8 cellular contexts compared by ENCODE assay signal in genomic region chr12:2052861-2053674, GRCh38. TPM values are rescaled to one million over a fixed set of nuclear protein-coding genes. Genes with fewer than 3 reads are reported as not detected.
DNase-seq lines count a peak whose midpoint lies in the region; ATAC-seq, FAIRE-seq and TF ChIP-seq lines count a peak whose summit lies in the region.

CACNA1C (plus strand) TSS chr12:2052987; CDS start chr12:2053563, 576 bp downstream.

- TF ChIP-seq EP300 in SK-N-SH (IDR thresholded peaks at IDR 0.05; ENCODE audit: borderline replicate concordance in 1 of 2, low read depth in 1 of 2, low read length in 1 of 2), result no peak

- H3K9me3 ChIP-seq in SK-N-SH (no peaks in the 10 kb centered on the region), mammary epithelial cell (replicated peaks; ENCODE audit: insufficient read depth, low read length) (no peaks in the 10 kb centered on the region)

- peak; percentile 33 for FAIRE-seq in HTR-8/SVneo (lab: Jason Lieb, UNC)

- in situ Hi-C loops in mammary epithelial cell (cut with MboI; ENCODE audit: low sequenced_read_pairs in 2 of 2), result loop anchor here (10.0 kb wide), 2 partner anchors 332 to 532 kb away; no protein-coding TSS in a partner anchor

- H3K27ac ChIP-seq in SK-N-SH (ENCODE audit: low read depth in 2 of 2, low read length in 1 of 2), result peak within 1 kb of the TSS in 1 of 2 experiments; percentile 86; a peak in 3 of 4 replicates
- no peak within 1 kb of the TSS for H3K27ac ChIP-seq in mammary epithelial cell (ENCODE audit: insufficient read depth, low read depth, low read length)

- intact Hi-C loops in mammary epithelial cell (cut with micrococcal nuclease), result loop anchor here (10.0 kb wide), 1 partner anchor 332 kb away; no protein-coding TSS in a partner anchor

- no peak; the same call in 1 of the 2 replicates for TF ChIP-seq CTCF in SK-N-SH (IDR thresholded peaks at IDR 0.05)
- TF ChIP-seq CTCF in mammary epithelial cell (conservative IDR thresholded peaks at IDR 0.05 in 1 of 2, IDR thresholded peaks at IDR 0.05 in 1 of 2; ENCODE audit: extremely low read depth in 1 of 2, insufficient read depth in 1 of 2, low read depth in 1 of 2, low read length in 2 of 2), result no peak

- H3K4me3 ChIP-seq in SK-N-SH (ENCODE audit: low read depth in 2 of 2, low read length in 1 of 2) (peak within 1 kb of the TSS; percentile 82 to 93), mammary epithelial cell (replicated peaks in 1 of 3; ENCODE audit: insufficient read depth in 1 of 3, low read depth in 2 of 3, low read length in 3 of 3) (peak within 1 kb of the TSS; percentile 14 to 38 (median 19)), skeletal muscle cell (ENCODE audit: low read depth, low read length) (peak within 1 kb of the TSS; percentile 64)

- H3F3A ChIP-seq in SK-N-SH (replicated peaks; ENCODE audit: insufficient read depth), result no peaks in the 10 kb centered on the region

- H3K4me2 ChIP-seq in SK-N-SH (peak within 1 kb of the TSS; percentile 94), mammary epithelial cell (ENCODE audit: insufficient read depth, low read depth, low read length) (peak within 1 kb of the TSS; percentile 62)

- H3K4me1 ChIP-seq in SK-N-SH (ENCODE audit: control insufficient read depth in 1 of 2, insufficient read depth in 2 of 2, low read depth in 1 of 2, low read length in 1 of 2) (peaks cover 0 to 37% of the 10 kb centered on the region in 2 experiments; a peak in 1 of 4 replicates), mammary epithelial cell (ENCODE audit: insufficient read depth, low read length) (no peaks in the 10 kb centered on the region)

- POLR2A ChIA-PET in SK-N-SH (lab: Yijun Ruan, JAX), result interaction anchor here (1.8 kb wide), 1 partner anchor 49 kb away, joined by 6 read pairs; the partner anchor contains the start of gene DCP1B

- H2AFZ ChIP-seq in SK-N-SH (ENCODE audit: low read depth) (peak within 1 kb of the TSS; percentile 83), mammary epithelial cell (ENCODE audit: low read depth, low read length) (peak within 1 kb of the TSS; percentile 50)

- H4K20me1 ChIP-seq in SK-N-SH (ENCODE audit: insufficient read depth) (no peaks in the 10 kb centered on the region), mammary epithelial cell (ENCODE audit: insufficient read depth, low read length) (no peaks in the 10 kb centered on the region)

- H3K27me3 ChIP-seq in SK-N-SH (ENCODE audit: insufficient read depth) (no peaks in the 10 kb centered on the region; the same call in 1 of the 2 replicates), mammary epithelial cell (ENCODE audit: insufficient read depth, low read length) (peaks cover 40% of the 10 kb centered on the region)

- H3K79me2 ChIP-seq in SK-N-SH (ENCODE audit: insufficient read depth) (0 out of 2 replicates have a peak, but pooled peaks cover 6% of the 10 kb centered on the region), mammary epithelial cell (ENCODE audit: insufficient read depth, low read length) (no peaks in the 10 kb centered on the region)

- H3K9ac ChIP-seq in SK-N-SH, result peak within 1 kb of the TSS; percentile 69
- no peak within 1 kb of the TSS for H3K9ac ChIP-seq in mammary epithelial cell (ENCODE audit: insufficient read depth, low read length)

- WGBS in SK-N-SH (ENCODE audit: low lambda C conversion rate), result 10% methylated on average over 26 of the region's 83 CpGs
- WGBS in mammary epithelial cell (ENCODE audit: low coverage, missing lambda C conversion rate), result 2% methylated on average over 9 of the region's 83 CpGs

- H3K36me3 ChIP-seq in SK-N-SH (replicated peaks in 1 of 2; ENCODE audit: control insufficient read depth in 1 of 2, insufficient read depth in 2 of 2, low read length in 1 of 2) (no peaks in the 10 kb centered on the region), mammary epithelial cell (ENCODE audit: insufficient read depth, low read length) (no peaks in the 10 kb centered on the region)

- H3K9me2 ChIP-seq in SK-N-SH, result no peaks in the 10 kb centered on the region

- DNase-seq in AG20443 (ENCODE audit: low spot score) (peak; percentile 94), HTR-8/SVneo (ENCODE audit: insufficient read length, low spot score) (peak; percentile 48), SK-N-SH (peak; percentile 93), mammary epithelial cell (peak; percentile 43), iPS-NIHi11 (ENCODE audit: low spot score) (peak; percentile 81), skeletal muscle cell (ENCODE audit: low read depth) (no peak)

- dilution Hi-C loops in mammary epithelial cell (cut with HindIII; ENCODE audit: low sequenced_read_pairs), result no loop called here

- CTCF ChIA-PET in SK-N-SH (lab: Yijun Ruan, JAX) (interaction anchor here (1.3 to 8.4 kb wide), 2 partner anchors 16 to 234 kb away, joined by 3 to 150 read pairs; no protein-coding TSS in a partner anchor), mammary epithelial cell (lab: Charles Lee; ENCODE audit: low non-redundant PET) (interaction anchor here (0.6 kb wide), 1 partner anchor 36 kb away, joined by 3 read pairs; no protein-coding TSS in a partner anchor)

- TF ChIP-seq RAD21 in SK-N-SH (IDR thresholded peaks at IDR 0.05; ENCODE audit: low read length), result no peak

- BruUV-seq in mammary epithelial cell (replicated peaks; lab: Mats Ljungman, UMichigan), result no TSS peak

- ATAC-seq in GM19463 (IDR thresholded peaks at IDR 0.05; ENCODE audit: unreplicated experiment) (no peak), HG02973 (IDR thresholded peaks at IDR 0.05; ENCODE audit: unreplicated experiment) (no peak)

TF ChIP-seq in SK-N-SH, 30 proteins besides CTCF, POLR2A, EP300 and RAD21:
- TF ChIP-seq MXI1 (IDR thresholded peaks at IDR 0.05; ENCODE audit: low read depth, low read length) (peak; percentile 25; the same call in 1 of the 2 replicates), POLR2AphosphoS5 (IDR thresholded peaks at IDR 0.05; ENCODE audit: low read depth, low read length) (no peak), GATA2 (CRISPR knock-in tag; IDR thresholded peaks at IDR 0.05) (no peak), FOSL2 (IDR thresholded peaks at IDR 0.05; ENCODE audit: borderline replicate concordance, low read depth) (no peak)
TF ChIP-seq in SK-N-SH: peak in this region for 1.

RNA-seq across cellular contexts. Expression of gene CACNA1C, which starts in this region (rescaled TPM):
- polyA plus RNA-seq in SK-N-SH (2012; rRNA removed) (1.5 and 1.6 TPM in 2 replicates), mammary epithelial cell (not detected)
- polyA plus RNA-seq in SK-N-SH (2012; cell fraction: cytosol; rRNA removed), result 0.68 and 1.6 TPM in 2 replicates
- 7.6 and 7.9 TPM in 2 replicates for polyA plus RNA-seq in SK-N-SH (2012; cell fraction: nucleus; rRNA removed)
- 10 to 100 TPM in 1 of 2 donors, 1 to 10 TPM in 1; 1.2 to 11.0 TPM for total RNA-seq in mammary epithelial cell
- not detected for polyA minus RNA-seq in mammary epithelial cell

Comparison
In these comparisons a context has a peak if more than half of its experiments do, and no peak if none do; other contexts are left out.
1. H3K4me3 ChIP-seq: peak in every context shown above with its lines; median percentile 88 in SK-N-SH; 64 in skeletal muscle cell; 19 in mammary epithelial cell.